Comparison of ENCODE assay signal across 8 cellular contexts in genomic region chr11:86063536-86063935, GRCh38. TPM values are rescaled to one million over a fixed set of nuclear protein-coding genes. Genes with fewer than 3 reads are reported as not detected.
DNase-seq lines count a peak whose midpoint lies in the region; ATAC-seq and TF ChIP-seq lines count a peak whose summit lies in the region.
"Had no signal": no experiment of that assay in that cellular context is flagged by ENCODE, and none has a peak within 500 bp of the region (broad histone marks: within the 10 kb centered on the region; RNA-seq: fewer than 3 reads in every experiment).

No MANE protein-coding gene starts in this region.

- H3K4me1 Mint-ChIP-seq in activated B cell treated with CpG ODN at 0.5 μM for 24 hours: peaks cover 88% of the 10 kb centered on the region
- peaks cover 69% of the 10 kb centered on the region for H3K4me1 Mint-ChIP-seq in stimulated activated memory B cell treated with anti-CD40 and anti-IgM and Interleukin-4, amounts not matched to agents 10 μg/mL and 1 μg/mL and 100 μg/mL, for 72 hours

- peak overlapping the region; percentile 41 for H3K27ac Mint-ChIP-seq in activated B cell treated with CpG ODN at 0.5 μM for 24 hours
- peak overlapping the region; percentile 94 for H3K27ac Mint-ChIP-seq in stimulated activated memory B cell treated with anti-CD40 and anti-IgM and Interleukin-4, amounts not matched to agents 10 μg/mL and 1 μg/mL and 100 μg/mL, for 72 hours

- POLR2A ChIA-PET in activated B cell treated with CpG ODN at 0.5 μM for 24 hours (lab: Charles Lee): no interaction called here

- H3K36me3 Mint-ChIP-seq in activated B cell treated with CpG ODN at 0.5 μM for 24 hours (ENCODE audit: low read depth): peaks cover 23% of the 10 kb centered on the region
- peaks cover 30% of the 10 kb centered on the region for H3K36me3 Mint-ChIP-seq in stimulated activated memory B cell treated with anti-CD40 and anti-IgM and Interleukin-4, amounts not matched to agents 10 μg/mL and 1 μg/mL and 100 μg/mL, for 72 hours

- CTCF ChIA-PET in activated B cell treated with CpG ODN at 0.5 μM for 24 hours (lab: Charles Lee): no interaction called here

- peak overlapping the region; percentile 7 for H3K4me3 Mint-ChIP-seq in activated B cell treated with CpG ODN at 0.5 μM for 24 hours
- H3K4me3 Mint-ChIP-seq in stimulated activated memory B cell treated with anti-CD40 and anti-IgM and Interleukin-4, amounts not matched to agents 10 μg/mL and 1 μg/mL and 100 μg/mL, for 72 hours: peak overlapping the region; percentile 58

- H2AFZ ChIP-seq in fibroblast of lung (ENCODE audit: low read length): no peak overlapping the region

- H3K4me3 ChIP-seq in fibroblast of lung (replicated peaks in 1 of 4; ENCODE audit: control extremely low read depth in 1 of 4, insufficient read depth in 1 of 4, low read depth in 3 of 4, low read length in 4 of 4): peak overlapping the region in 3 of 4 experiments; percentile 5 to 84 (median 30)
- H3K4me3 ChIP-seq: lung had no signal

- H3K9ac ChIP-seq in fibroblast of lung (ENCODE audit: insufficient read depth, low read length): no peak overlapping the region

- H3K4me1 ChIP-seq in fibroblast of lung (ENCODE audit: control insufficient read depth, extremely low read depth, insufficient read depth, low read length): peaks cover 9% of the 10 kb centered on the region

- peak overlapping the region; percentile 78 for H3K4me2 ChIP-seq in fibroblast of lung (ENCODE audit: extremely low read depth, insufficient read depth, low read length)

- H3K9me3 Mint-ChIP-seq in activated B cell treated with CpG ODN at 0.5 μM for 24 hours: no peaks in the 10 kb centered on the region
- no peaks in the 10 kb centered on the region for H3K9me3 Mint-ChIP-seq in stimulated activated memory B cell treated with anti-CD40 and anti-IgM and Interleukin-4, amounts not matched to agents 10 μg/mL and 1 μg/mL and 100 μg/mL, for 72 hours

- TF ChIP-seq CTCF in activated B cell treated with CpG ODN at 0.5 μM for 24 hours (IDR thresholded peaks at IDR 0.05): no peak
- no peak for TF ChIP-seq CTCF in fibroblast of lung (conservative IDR thresholded peaks at IDR 0.05 in 1 of 2, IDR thresholded peaks at IDR 0.05 in 1 of 2; ENCODE audit: low read depth in 1 of 2, low read length in 2 of 2)

- H3K27me3 ChIP-seq in fibroblast of lung (ENCODE audit: control insufficient read depth, insufficient read depth, low read length): no peaks in the 10 kb centered on the region

- ATAC-seq in activated B cell treated with CpG ODN at 0.5 μM for 24 hours (ENCODE audit: low read depth): no peak
- no peak for ATAC-seq in stimulated activated memory B cell treated with anti-CD40 and anti-IgM and Interleukin-4, amounts not matched to agents 10 μg/mL and 1 μg/mL and 100 μg/mL, for 72 hours

- H3K79me2 ChIP-seq in fibroblast of lung (ENCODE audit: control insufficient read depth, insufficient read depth, low read length): peaks cover 100% of the 10 kb centered on the region

- H3K9me3 ChIP-seq in fibroblast of lung (ENCODE audit: control insufficient read depth, insufficient read depth, low read depth, low read length): no peaks in the 10 kb centered on the region

- peaks cover 15% of the 10 kb centered on the region for H4K20me1 ChIP-seq in fibroblast of lung (ENCODE audit: control insufficient read depth, extremely low read depth, insufficient read depth, low read length)

- intact Hi-C loops in activated B cell treated with CpG ODN at 0.5 μM for 24 hours (cut with micrococcal nuclease): no loop called here

- DNase-seq in HT-29 (ENCODE audit: low spot score) (peak; percentile 25), activated B cell treated with CpG ODN at 0.5 μM for 24 hours (no peak), fibroblast of lung (ENCODE audit: low read depth in 2 of 2) (peak in 1 of 2 donors; percentile 39), iPS-NIHi7 (ENCODE audit: extremely low spot score) (no peak), NCI-H1105 treated with DMSO at 0.1 percent for 48 hours (lab: John Stamatoyannopoulos, UW) (no peak)
- no peak for DNase-seq in activated CD4-positive, CD25-positive, alpha-beta regulatory T cell (lab: John Stamatoyannopoulos, UW)

- H3K36me3 ChIP-seq in fibroblast of lung (ENCODE audit: control insufficient read depth, insufficient read depth, low read length): no peaks in the 10 kb centered on the region

- H3K27ac ChIP-seq in fibroblast of lung (ENCODE audit: insufficient read depth, low read length): peak overlapping the region; percentile 66

- no peaks in the 10 kb centered on the region for H3K27me3 Mint-ChIP-seq in activated B cell treated with CpG ODN at 0.5 μM for 24 hours
- no peaks in the 10 kb centered on the region for H3K27me3 Mint-ChIP-seq in stimulated activated memory B cell treated with anti-CD40 and anti-IgM and Interleukin-4, amounts not matched to agents 10 μg/mL and 1 μg/mL and 100 μg/mL, for 72 hours

RNA-seq across cellular contexts. Expression of gene PICALM, which starts 5.3 kb away (rescaled TPM):
- 90.4 and 93.6 TPM in 2 replicates for total RNA-seq in HT-29 (2014; rRNA removed; shearing (Covaris generic))
- 118 and 139 TPM in 2 replicates for total RNA-seq in activated B cell treated with CpG ODN at 0.5 μM for 24 hours
- 263 and 291 TPM in 2 replicates for total RNA-seq in fibroblast of lung
- 264 and 322 TPM in 2 replicates for polyA plus RNA-seq in fibroblast of lung
- polyA plus RNA-seq in fibroblast of lung (2012): 149 and 165 TPM in 2 replicates
- polyA minus RNA-seq in fibroblast of lung (ENCODE audit: low replicate concordance): 183 and 218 TPM in 2 replicates
